9 cellular contexts compared by ENCODE assay signal in the genomic region with DNA sequence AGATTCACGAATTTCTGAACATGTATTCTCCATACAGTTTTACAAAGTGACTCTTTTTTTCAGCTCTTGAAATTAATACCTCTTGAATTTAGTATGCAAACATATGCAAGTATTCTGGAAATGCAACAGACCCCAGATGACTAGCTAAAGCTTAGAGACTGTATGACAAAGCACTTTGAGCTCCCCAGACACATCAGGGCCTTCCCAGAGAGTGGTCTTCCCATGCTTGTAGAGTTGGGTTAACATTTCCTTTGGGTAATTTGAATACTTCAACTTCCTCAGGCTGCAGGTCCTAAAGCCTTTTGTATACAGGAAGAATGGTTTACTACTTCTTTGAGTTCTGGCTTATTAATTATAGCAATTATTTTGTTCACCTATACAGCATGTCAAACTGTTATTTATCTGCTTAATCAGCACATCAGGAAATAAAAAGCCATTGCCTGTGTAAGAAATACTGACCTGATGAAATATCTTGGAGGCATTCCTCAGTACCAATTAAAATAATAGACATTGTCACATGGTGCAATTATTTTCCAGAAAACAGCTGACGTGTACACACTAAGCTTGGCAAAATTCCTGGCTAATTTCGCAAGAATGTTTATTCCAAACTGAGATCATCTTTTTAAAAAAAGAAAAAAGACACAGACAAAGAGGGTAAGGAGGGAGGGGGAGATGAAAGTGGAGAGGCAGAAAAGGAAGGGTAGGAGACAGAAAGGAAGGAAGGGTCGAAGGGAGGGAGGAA.
DNase-seq lines count a peak whose midpoint lies in the region; TF ChIP-seq lines count a peak whose summit lies in the region.
"Had no signal": no experiment of that assay in that cellular context is flagged by ENCODE, and none has a peak within 500 bp of the region (broad histone marks: within the 10 kb centered on the region; RNA-seq: fewer than 3 reads in every experiment).

No MANE protein-coding gene starts in this region.

- peak overlapping the region in 1 of 4 donors; percentile 0 for H3K27ac ChIP-seq in Peyer's patch
- H3K27ac ChIP-seq: KMS-11 had no signal

- H3K27me3 Mint-ChIP-seq in mesothelial cell of epicardium (ENCODE audit: low read depth), result no peaks in the 10 kb centered on the region

- peaks cover 18% of the 10 kb centered on the region for H3K9me3 Mint-ChIP-seq in mesothelial cell of epicardium

- peaks cover 9% of the 10 kb centered on the region for H3K36me3 Mint-ChIP-seq in mesothelial cell of epicardium

- H3K4me1 Mint-ChIP-seq in mesothelial cell of epicardium, result peaks cover 23% of the 10 kb centered on the region

- peak overlapping the region; percentile 14 for H3K4me3 Mint-ChIP-seq in mesothelial cell of epicardium

- DNase-seq in AG09309 (ENCODE audit: low read depth) (peak; percentile 90), NCI-H1694 treated with DMSO at 0.1 percent for 48 hours (lab: John Stamatoyannopoulos, UW) (peak; percentile 21), epithelial cell of esophagus (ENCODE audit: low read depth) (peak; percentile 94), mesothelial cell of epicardium (ENCODE audit: low spot score in 2 of 2, unreplicated experiment in 2 of 2) (no peak), NCI-H774 (lab: John Stamatoyannopoulos, UW) (no peak), cerebellar cortex (ENCODE audit: low spot score) (no peak), Peyer's patch (no peak)
- no peak for DNase-seq in stimulated activated naive CD4-positive, alpha-beta T cell treated with Interleukin-2 at 50 U/mL for 16 hours (lab: John Stamatoyannopoulos, UW)

- TF ChIP-seq POLR2A in Peyer's patch (IDR thresholded peaks at IDR 0.05), result no peak

- H3K4me1 ChIP-seq in Peyer's patch, result no peaks in the 10 kb centered on the region

- no peak overlapping the region for H3K4me3 ChIP-seq in AG09309 (ENCODE audit: control insufficient read depth, low read depth, low read length)
- no peak overlapping the region for H3K4me3 ChIP-seq in epithelial cell of esophagus (ENCODE audit: low read length)
- no peak overlapping the region for H3K4me3 ChIP-seq in Peyer's patch

- no peaks in the 10 kb centered on the region for H3K36me3 ChIP-seq in Peyer's patch

- peak overlapping the region; percentile 95 for H3K27ac Mint-ChIP-seq in mesothelial cell of epicardium

- TF ChIP-seq CTCF in AG09309 (IDR thresholded peaks at IDR 0.05; ENCODE audit: control insufficient read depth, insufficient read depth, low read depth, low read length, missing control alignments) (no peak), epithelial cell of esophagus (IDR thresholded peaks at IDR 0.05; ENCODE audit: insufficient read depth, low read depth, low read length, missing control alignments) (no peak), mesothelial cell of epicardium (IDR thresholded peaks at IDR 0.05; ENCODE audit: unreplicated experiment) (no peak), Peyer's patch (IDR thresholded peaks at IDR 0.05) (no peak)

- H3K27me3 ChIP-seq in Peyer's patch, result no peaks in the 10 kb centered on the region

- H3K9me3 ChIP-seq in Peyer's patch, result no peaks in the 10 kb centered on the region

Comparison
In these comparisons a context has a peak if more than half of its experiments do, and no peak if none do; other contexts are left out.
1. DNase-seq: peak in AG09309 (single experiment), NCI-H1694 treated with DMSO at 0.1 percent for 48 hours (single experiment) and epithelial cell of esophagus (single experiment); none in mesothelial cell of epicardium (0 of 2), NCI-H774 (single experiment), cerebellar cortex (single experiment), stimulated activated naive CD4-positive, alpha-beta T cell treated with Interleukin-2 at 50 U/mL for 16 hours (single experiment) and Peyer's patch (0 of 3).